Comparison of ENCODE assay signal across 15 cellular contexts in genomic region chr3:177882124-177882648, GRCh38.
"Had no signal": no experiment of that assay in that cellular context is flagged by ENCODE, and none has a peak within 500 bp of the region (broad histone marks: within the 10 kb centered on the region; RNA-seq: fewer than 3 reads in every experiment).

No MANE protein-coding gene starts in this region.

- H3K9me3 Mint-ChIP-seq: central memory CD8-positive, alpha-beta T cell; naive B cell had no signal

- H3K4me1 Mint-ChIP-seq: central memory CD8-positive, alpha-beta T cell had no signal

- ATAC-seq: foreskin keratinocyte, lower lobe of right lung, right cardiac atrium had no signal

- H3K27me3 Mint-ChIP-seq: activated naive CD8-positive, alpha-beta T cell treated with anti-CD3 and anti-CD28 coated beads, Interleukin-2, amount 10 ng/mL, durations not matched to agents 7 days and 5 days; naive B cell had no signal

- H3K27ac Mint-ChIP-seq: activated naive CD8-positive, alpha-beta T cell treated with anti-CD3 and anti-CD28 coated beads, Interleukin-2, amount 10 ng/mL, durations not matched to agents 7 days and 5 days; naive B cell had no signal

- DNase-seq: activated CD4-positive, CD25-positive, alpha-beta regulatory T cell treated with anti-CD3 and anti-CD28 coated beads, Interleukin-2, amount 50 U/mL, for 72 hours; activated CD8-positive, alpha-beta memory T cell treated with anti-CD3 and anti-CD28 coated beads for 24 hours; activated CD8-positive, alpha-beta memory T cell treated with anti-CD3 and anti-CD28 coated beads, Interleukin-2, amount 50 U/mL, for 4 hours; activated gamma-delta T cell treated with Interleukin-2 at 50 U/mL for 16 hours; activated naive CD8-positive, alpha-beta T cell treated with anti-CD3 and anti-CD28 coated beads, Interleukin-2, amount 10 ng/mL, durations not matched to agents 7 days and 5 days; amniotic stem cell; effector memory CD4-positive, alpha-beta T cell; foreskin keratinocyte; lower lobe of right lung; naive B cell; nucleus accumbens; right cardiac atrium; stomach; WERI-Rb-1 had no signal

- H3K36me3 Mint-ChIP-seq: activated naive CD8-positive, alpha-beta T cell treated with anti-CD3 and anti-CD28 coated beads, Interleukin-2, amount 10 ng/mL, durations not matched to agents 7 days and 5 days; naive B cell had no signal

- H3K4me3 Mint-ChIP-seq: activated naive CD8-positive, alpha-beta T cell treated with anti-CD3 and anti-CD28 coated beads, Interleukin-2, amount 10 ng/mL, durations not matched to agents 7 days and 5 days; central memory CD8-positive, alpha-beta T cell had no signal
